ENCODE assay signal across 9 cellular contexts in the genomic region with DNA sequence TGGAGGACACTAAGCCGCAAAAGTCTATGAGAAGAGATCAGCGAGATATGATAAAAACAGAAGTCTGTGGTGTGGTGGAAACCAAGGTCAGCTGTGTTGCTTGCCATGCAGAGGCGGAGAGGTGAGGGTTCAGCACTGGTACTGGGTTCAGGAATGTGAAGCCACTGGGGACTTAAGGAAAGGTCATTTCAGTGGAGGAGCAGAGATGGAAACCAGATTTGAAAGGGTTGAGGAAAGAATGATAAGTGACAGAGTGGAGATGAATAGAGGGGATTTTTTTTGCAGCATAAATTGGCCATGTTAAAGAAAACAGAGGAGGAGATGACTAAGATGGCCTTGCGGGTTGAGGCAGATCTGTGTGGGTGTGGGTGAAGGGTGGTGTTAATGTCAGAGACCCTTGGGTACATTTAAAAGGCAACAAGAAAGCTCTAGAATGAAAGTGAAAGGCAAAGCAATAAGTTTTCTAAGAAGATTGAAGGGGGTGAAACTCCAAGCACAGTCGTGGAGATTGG.
DNase-seq lines count a peak whose midpoint lies in the region; ATAC-seq and TF ChIP-seq lines count a peak whose summit lies in the region.
"Had no signal": no experiment of that assay in that cellular context is flagged by ENCODE, and none has a peak within 500 bp of the region (broad histone marks: within the 10 kb centered on the region; RNA-seq: fewer than 3 reads in every experiment).

No MANE protein-coding gene starts in this region.

- 75 to 77% methylated on average over 5 of the region's 5 CpGs for WGBS in upper lobe of left lung, 2 donors

- TF ChIP-seq EP300 in upper lobe of left lung (IDR thresholded peaks at IDR 0.05): no peak

- H3K4me3 ChIP-seq in upper lobe of left lung: no peak overlapping the region

- peak; percentile 82 for ATAC-seq in GM18508 (IDR thresholded peaks at IDR 0.05; ENCODE audit: insufficient read depth, unreplicated experiment)
- ATAC-seq in GM21367 (IDR thresholded peaks at IDR 0.05; ENCODE audit: unreplicated experiment): peak; percentile 49
- ATAC-seq in HG03196 (IDR thresholded peaks at IDR 0.05; ENCODE audit: unreplicated experiment): peak; percentile 78
- no peak for ATAC-seq in upper lobe of left lung (ENCODE audit: low FRiP score in 2 of 2)

- no peaks in the 10 kb centered on the region for H3K9me3 ChIP-seq in upper lobe of left lung

- H3K4me1 ChIP-seq in upper lobe of left lung: no peaks in the 10 kb centered on the region

- no peak for TF ChIP-seq POLR2A in upper lobe of left lung (IDR thresholded peaks at IDR 0.05)

- H3K36me3 ChIP-seq in upper lobe of left lung: no peaks in the 10 kb centered on the region

- no peak overlapping the region for H3K27ac ChIP-seq in upper lobe of left lung

- H3K27me3 ChIP-seq in upper lobe of left lung: no peaks in the 10 kb centered on the region

- DNase-seq in iris pigment epithelial cell (ENCODE audit: low read depth): peak; percentile 43
- no peak for DNase-seq in activated gamma-delta T cell (lab: John Stamatoyannopoulos, UW)
- DNase-seq in upper lobe of left lung: no peak
- no peak for DNase-seq in activated gamma-delta T cell treated with Interleukin-2 at 50 U/mL for 16 hours
- no peak for DNase-seq in occipital lobe (lab: John Stamatoyannopoulos, UW)
- DNase-seq: NCI-H2081 treated with DMSO at 0.1 percent for 48 hours had no signal

- no peak for TF ChIP-seq CTCF in upper lobe of left lung (IDR thresholded peaks at IDR 0.05)

Comparison
In these comparisons a context has a peak if more than half of its experiments do, and no peak if none do; other contexts are left out.
1. ATAC-seq: peak in GM18508 (single experiment), GM21367 (single experiment) and HG03196 (single experiment); none in upper lobe of left lung (0 of 2).